Comparison of ENCODE assay signal across 1 cellular context in the genomic region with DNA sequence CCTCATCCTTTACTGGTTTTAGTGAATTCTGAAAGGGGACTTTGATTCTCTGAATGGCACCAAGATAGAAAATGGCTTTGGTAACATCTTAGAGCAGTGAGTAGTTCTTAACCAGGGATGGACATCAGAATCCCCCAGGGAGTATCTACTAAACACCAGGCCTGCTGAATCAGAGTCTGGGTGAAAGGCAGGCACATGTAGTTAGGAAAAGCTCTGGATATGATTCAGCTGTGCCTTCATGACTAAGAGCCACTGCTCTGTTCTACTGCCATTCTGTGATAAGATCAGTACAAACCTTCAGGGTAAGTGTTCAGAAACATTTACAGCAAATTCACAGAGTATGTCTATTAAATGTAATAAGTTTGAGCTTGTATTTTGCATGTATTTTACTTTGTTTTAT.
A peak's percentile ranks its signal among the peaks of the same experiment; 100 is the strongest.
TF ChIP-seq lines count a peak whose summit lies in the region.

No MANE protein-coding gene starts in this region.

TF ChIP-seq in A549, 52 proteins besides CTCF, POLR2A, EP300 and RAD21 (continued from another document):
- TF ChIP-seq, protein P1, sequence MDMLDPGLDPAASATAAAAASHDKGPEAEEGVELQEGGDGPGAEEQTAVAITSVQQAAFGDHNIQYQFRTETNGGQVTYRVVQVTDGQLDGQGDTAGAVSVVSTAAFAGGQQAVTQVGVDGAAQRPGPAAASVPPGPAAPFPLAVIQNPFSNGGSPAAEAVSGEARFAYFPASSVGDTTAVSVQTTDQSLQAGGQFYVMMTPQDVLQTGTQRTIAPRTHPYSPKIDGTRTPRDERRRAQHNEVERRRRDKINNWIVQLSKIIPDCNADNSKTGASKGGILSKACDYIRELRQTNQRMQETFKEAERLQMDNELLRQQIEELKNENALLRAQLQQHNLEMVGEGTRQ (IDR thresholded peaks at IDR 0.05) = no peak
- no peak for TF ChIP-seq KDM5A (IDR thresholded peaks at IDR 0.05)
- no peak for TF ChIP-seq ESRRA (IDR thresholded peaks at IDR 0.05; ENCODE audit: borderline replicate concordance, low read length)
- TF ChIP-seq, protein P2, sequence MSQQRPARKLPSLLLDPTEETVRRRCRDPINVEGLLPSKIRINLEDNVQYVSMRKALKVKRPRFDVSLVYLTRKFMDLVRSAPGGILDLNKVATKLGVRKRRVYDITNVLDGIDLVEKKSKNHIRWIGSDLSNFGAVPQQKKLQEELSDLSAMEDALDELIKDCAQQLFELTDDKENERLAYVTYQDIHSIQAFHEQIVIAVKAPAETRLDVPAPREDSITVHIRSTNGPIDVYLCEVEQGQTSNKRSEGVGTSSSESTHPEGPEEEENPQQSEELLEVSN (IDR thresholded peaks at IDR 0.05; ENCODE audit: borderline replicate concordance, low read depth) = no peak
- peak; percentile 48; the same call in 1 of the 2 replicates for TF ChIP-seq GATA3 (IDR thresholded peaks at IDR 0.05; ENCODE audit: borderline replicate concordance)
- TF ChIP-seq MYC (IDR thresholded peaks at IDR 0.05; ENCODE audit: borderline replicate concordance, low read length) = no peak
